In genomic region chr6:121247386-121247785, GRCh38 we compare ENCODE assay signal across 2 cellular contexts.
TF ChIP-seq lines count a peak whose summit lies in the region.

No MANE protein-coding gene starts in this region.

TF ChIP-seq in IMR-90, 13 proteins besides CTCF, POLR2A, EP300 and RAD21:
- no peak for TF ChIP-seq CEBPB (IDR thresholded peaks at IDR 0.05; ENCODE audit: low read depth, low read length)
- TF ChIP-seq CHD1 (IDR thresholded peaks at IDR 0.05; ENCODE audit: low read depth, low read length) = no peak
- TF ChIP-seq, protein P1, sequence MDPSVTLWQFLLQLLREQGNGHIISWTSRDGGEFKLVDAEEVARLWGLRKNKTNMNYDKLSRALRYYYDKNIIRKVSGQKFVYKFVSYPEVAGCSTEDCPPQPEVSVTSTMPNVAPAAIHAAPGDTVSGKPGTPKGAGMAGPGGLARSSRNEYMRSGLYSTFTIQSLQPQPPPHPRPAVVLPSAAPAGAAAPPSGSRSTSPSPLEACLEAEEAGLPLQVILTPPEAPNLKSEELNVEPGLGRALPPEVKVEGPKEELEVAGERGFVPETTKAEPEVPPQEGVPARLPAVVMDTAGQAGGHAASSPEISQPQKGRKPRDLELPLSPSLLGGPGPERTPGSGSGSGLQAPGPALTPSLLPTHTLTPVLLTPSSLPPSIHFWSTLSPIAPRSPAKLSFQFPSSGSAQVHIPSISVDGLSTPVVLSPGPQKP (IDR thresholded peaks at IDR 0.05; ENCODE audit: borderline replicate concordance, low read depth, low read length) = no peak

TF ChIP-seq in GM12878, 131 proteins besides CTCF, POLR2A, EP300 and RAD21:
- no peak for TF ChIP-seq MLLT1 (IDR thresholded peaks at IDR 0.05)
- TF ChIP-seq E2F4 (IDR thresholded peaks at IDR 0.05; ENCODE audit: low read depth, low read length) = no peak
